11 cellular contexts compared by ENCODE assay signal in genomic region chr18:10457798-10458197, GRCh38. TPM values are rescaled to one million over a fixed set of nuclear protein-coding genes. Genes with fewer than 3 reads are reported as not detected.
"Had no signal": no experiment of that assay in that cellular context is flagged by ENCODE, and none has a peak within 500 bp of the region (broad histone marks: within the 10 kb centered on the region; RNA-seq: fewer than 3 reads in every experiment).

No MANE protein-coding gene starts in this region.

- H3K9me3 ChIP-seq: SJCRH30, tibial artery had no signal

- H3K4me1 ChIP-seq: SJCRH30 had no signal

- H3K36me3 Mint-ChIP-seq: natural killer cell had no signal

- H3K4me1 Mint-ChIP-seq: natural killer cell had no signal

- H3K4me3 ChIP-seq: SJCRH30, tibial artery had no signal

- H3K36me3 ChIP-seq: SJCRH30, tibial artery had no signal

- H3K9me3 Mint-ChIP-seq: activated T-helper 17 cell treated with anti-CD3 and anti-CD28 coated beads, Interleukin-2, amount 50 U/mL, for 72 hours; natural killer cell; T-helper 2 cell treated with Interferon-gamma antibody and Interleukin-4, amounts not matched to agents 5 μg/mL and 100 μg/mL, for 36 hours had no signal

- H3K27ac Mint-ChIP-seq: activated T-helper 17 cell treated with anti-CD3 and anti-CD28 coated beads, Interleukin-2, amount 50 U/mL, for 72 hours; natural killer cell; T-helper 2 cell treated with Interferon-gamma antibody and Interleukin-4, amounts not matched to agents 5 μg/mL and 100 μg/mL, for 36 hours had no signal

- H3K4me3 Mint-ChIP-seq: activated T-helper 17 cell treated with anti-CD3 and anti-CD28 coated beads, Interleukin-2, amount 50 U/mL, for 72 hours; natural killer cell; T-helper 2 cell treated with Interferon-gamma antibody and Interleukin-4, amounts not matched to agents 5 μg/mL and 100 μg/mL, for 36 hours had no signal

- H3K27me3 ChIP-seq: SJCRH30, tibial artery had no signal

- H3K27ac ChIP-seq: SJCRH30, tibial artery had no signal

- DNase-seq: activated CD4-positive, alpha-beta T cell treated with anti-CD3 and anti-CD28 coated beads, Interleukin-2, amount 50 U/mL, for 1 hour; activated naive CD4-positive, alpha-beta T cell treated with anti-CD3 and anti-CD28 coated beads, Interleukin-2, amount 50 U/mL, for 16 hours; activated T-cell treated with anti-CD3 and anti-CD28 coated beads for 4 hours; natural killer cell; SJCRH30; SW 1271; tibial artery had no signal

RNA-seq across cellular contexts. Expression of gene APCDD1, which starts 3.4 kb away (rescaled TPM):
- total RNA-seq: activated CD8-positive, alpha-beta memory T cell treated with anti-CD3 and anti-CD28 coated beads for 36 hours; activated T-helper 17 cell treated with anti-CD3 and anti-CD28 coated beads, Interleukin-2, amount 50 U/mL, for 72 hours; lung microvascular endothelial cell; SJCRH30 had no signal
